Comparison of ENCODE assay signal across 11 cellular contexts in the genomic region with DNA sequence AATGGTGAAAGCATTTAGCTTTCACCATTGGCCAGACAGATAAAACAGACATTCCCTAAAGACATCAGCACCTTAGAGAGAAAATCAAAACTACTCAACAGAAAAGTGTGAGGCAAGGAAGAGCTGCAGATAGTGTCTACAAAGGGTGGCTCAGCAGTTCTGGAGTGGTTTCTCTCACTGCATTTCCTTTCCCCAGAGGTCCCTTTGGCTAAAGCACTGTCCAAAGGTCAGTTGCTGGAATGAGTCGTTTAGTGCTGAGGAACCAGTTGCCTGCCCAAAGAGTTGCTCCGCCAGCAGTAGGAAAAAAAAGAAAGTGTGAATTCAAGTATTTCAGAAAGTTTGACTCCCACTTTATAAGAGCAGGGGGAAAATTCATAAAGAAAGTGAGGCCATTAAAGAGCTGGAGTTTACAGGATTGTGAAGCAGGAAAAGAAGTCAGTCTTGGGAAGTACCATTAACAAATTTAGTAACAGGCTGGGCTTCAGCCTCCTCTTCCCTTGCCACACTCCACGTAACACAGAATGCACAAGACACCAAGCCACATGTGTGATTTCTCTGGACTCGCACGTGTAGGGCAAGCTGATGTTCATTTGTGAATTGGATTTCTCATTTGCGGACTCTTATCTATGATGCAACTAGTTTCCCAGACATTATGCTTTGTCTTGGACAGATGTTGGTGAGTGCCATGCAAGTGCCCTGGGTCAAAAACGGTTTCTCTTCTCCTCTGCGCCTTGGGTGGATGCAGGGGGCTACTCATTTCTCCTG.
A peak's percentile ranks its signal among the peaks of the same experiment; 100 is the strongest.
DNase-seq lines count a peak whose midpoint lies in the region; ATAC-seq and TF ChIP-seq lines count a peak whose summit lies in the region.
"Had no signal": no experiment of that assay in that cellular context is flagged by ENCODE, and none has a peak within 500 bp of the region (broad histone marks: within the 10 kb centered on the region; RNA-seq: fewer than 3 reads in every experiment).

No MANE protein-coding gene starts in this region.

- no peak overlapping the region for H4K5ac ChIP-seq in H9 (ENCODE audit: insufficient read length, low read depth, low read length)

- H3K4me3 Mint-ChIP-seq in T-helper 17 cell: no peak overlapping the region
- no peak overlapping the region for H3K4me3 Mint-ChIP-seq in H9

- no peak overlapping the region for H3K4me2 ChIP-seq in mammary epithelial cell (ENCODE audit: insufficient read depth, low read depth, low read length)
- H3K4me2 ChIP-seq in H9 (ENCODE audit: insufficient read depth, insufficient read length, low read length): no peak overlapping the region

- no peak overlapping the region for H2BK12ac ChIP-seq in H9 (ENCODE audit: insufficient read length, low read depth, low read length)

- CTCF ChIA-PET in mammary epithelial cell (lab: Charles Lee; ENCODE audit: low non-redundant PET): no interaction called here

- H3K27ac ChIP-seq in left ventricle myocardium inferior (replicated peaks): no peak overlapping the region
- no peak overlapping the region for H3K27ac ChIP-seq in mammary epithelial cell (ENCODE audit: insufficient read depth, low read depth, low read length)
- no peak overlapping the region for H3K27ac ChIP-seq in H9 (ENCODE audit: insufficient read length, low read depth, low read length)
- H3K27ac ChIP-seq in uterus: no peak overlapping the region

- H3K79me2 ChIP-seq in mammary epithelial cell (ENCODE audit: insufficient read depth, low read length): no peaks in the 10 kb centered on the region
- no peaks in the 10 kb centered on the region for H3K79me2 ChIP-seq in H9 (ENCODE audit: insufficient read depth, low read length)

- H3K4me1 Mint-ChIP-seq in T-helper 17 cell (peaks cover 53% of the 10 kb centered on the region), H9 (no peaks in the 10 kb centered on the region)

- no peak overlapping the region for H3T11ph ChIP-seq in H9 (ENCODE audit: low read length)

- no peak overlapping the region for H3K9ac ChIP-seq in mammary epithelial cell (ENCODE audit: insufficient read depth, low read length)
- no peak overlapping the region for H3K9ac ChIP-seq in H9 (ENCODE audit: extremely low read depth, insufficient read length, low read length)

- H3K56ac ChIP-seq in H9 (ENCODE audit: insufficient read length, low read depth, low read length): no peak overlapping the region

- H2BK120ac ChIP-seq in H9 (ENCODE audit: low read depth, low read length, poor library complexity, severe bottlenecking): no peak overlapping the region

- H3K18ac ChIP-seq in H9 (ENCODE audit: insufficient read length, low read depth, low read length): no peak overlapping the region

- H3K23me2 ChIP-seq in H9 (ENCODE audit: insufficient read length, low read depth, low read length, poor library complexity, severe bottlenecking): no peaks in the 10 kb centered on the region

- H4K20me1 ChIP-seq in mammary epithelial cell (ENCODE audit: insufficient read depth, low read length) (no peaks in the 10 kb centered on the region), H9 (ENCODE audit: control insufficient read depth, insufficient read depth, insufficient read length) (no peaks in the 10 kb centered on the region)

- H3K36me3 Mint-ChIP-seq in T-helper 17 cell (ENCODE audit: low read depth) (peaks cover 6% of the 10 kb centered on the region), H9 (ENCODE audit: insufficient read depth in 1 of 3, low read depth in 3 of 3) (no peaks in the 10 kb centered on the region)

- H3K9me3 ChIP-seq in left ventricle myocardium inferior (replicated peaks): no peaks in the 10 kb centered on the region
- H3K9me3 ChIP-seq in T-helper 17 cell (ENCODE audit: control insufficient read depth, low read length, poor library complexity, severe bottlenecking): no peaks in the 10 kb centered on the region
- no peaks in the 10 kb centered on the region for H3K9me3 ChIP-seq in mammary epithelial cell (replicated peaks; ENCODE audit: insufficient read depth, low read length)
- H3K9me3 ChIP-seq in H9 (ENCODE audit: control insufficient read depth, low read depth, low read length): no peaks in the 10 kb centered on the region
- H3K9me3 ChIP-seq in uterus: no peaks in the 10 kb centered on the region

- no peak overlapping the region for H2BK20ac ChIP-seq in H9 (ENCODE audit: low read depth, low read length, poor library complexity, severe bottlenecking)

- H3K27ac Mint-ChIP-seq in T-helper 17 cell: peak overlapping the region; percentile 43
- no peak overlapping the region for H3K27ac Mint-ChIP-seq in H9

- BruUV-seq in mammary epithelial cell (replicated peaks; lab: Mats Ljungman, UMichigan): no TSS peak

- H3K4me1 ChIP-seq in left ventricle myocardium inferior (no peaks in the 10 kb centered on the region), mammary epithelial cell (ENCODE audit: insufficient read depth, low read length) (no peaks in the 10 kb centered on the region), H9 (ENCODE audit: insufficient read depth, low read length) (no peaks in the 10 kb centered on the region; the same call in 1 of the 2 replicates), uterus (no peaks in the 10 kb centered on the region)

- dilution Hi-C loops in mammary epithelial cell (cut with HindIII; ENCODE audit: low sequenced_read_pairs): no loop called here

- no peak overlapping the region for H2BK15ac ChIP-seq in H9 (ENCODE audit: low read depth, low read length)

- H4K91ac ChIP-seq in H9 (ENCODE audit: insufficient read length, low read depth, low read length): no peak overlapping the region

- H3K27me3 Mint-ChIP-seq in T-helper 17 cell (no peaks in the 10 kb centered on the region), H9 (ENCODE audit: low read depth) (peaks cover 1% of the 10 kb centered on the region)

- H3K79me1 ChIP-seq in H9 (ENCODE audit: insufficient read depth, low read depth, low read length, poor library complexity, severe bottlenecking): no peaks in the 10 kb centered on the region

- intact Hi-C loops in left cardiac atrium (cut with DNase I) (no loop called here), left ventricle myocardium inferior (cut with micrococcal nuclease) (no loop called here), mammary epithelial cell (cut with micrococcal nuclease) (no loop called here), uterus (cut with DNase I; ENCODE audit: low total_unique reads) (no loop called here)

- H3K4me3 ChIP-seq in left ventricle myocardium inferior: no peak overlapping the region
- H3K4me3 ChIP-seq in mammary epithelial cell (replicated peaks in 1 of 3; ENCODE audit: insufficient read depth in 1 of 3, low read depth in 2 of 3, low read length in 3 of 3): no peak overlapping the region
- H3K4me3 ChIP-seq in uterus: no peak overlapping the region

- peak; percentile 49 to 87 for ATAC-seq in left cardiac atrium
- no peak for ATAC-seq in T-helper 17 cell

- WGBS in mammary epithelial cell (ENCODE audit: low coverage, missing lambda C conversion rate): 98% methylated on average over 8 of the region's 8 CpGs
- no CpG with 5 or more reads among the region's 8 CpGs for WGBS in H9 (ENCODE audit: extremely low coverage, insufficient read length, low lambda C conversion rate)

- no peak overlapping the region for H2BK5ac ChIP-seq in H9 (ENCODE audit: insufficient read length, low read length)

- H3K4ac ChIP-seq in H9 (ENCODE audit: low read depth, low read length): no peak overlapping the region

- H2AFZ ChIP-seq in mammary epithelial cell (ENCODE audit: low read depth, low read length) (no peak overlapping the region), H9 (ENCODE audit: low read length) (no peak overlapping the region)

- TF ChIP-seq CTCF in left ventricle myocardium inferior (IDR thresholded peaks at IDR 0.05; ENCODE audit: borderline replicate concordance) (no peak), mammary epithelial cell (conservative IDR thresholded peaks at IDR 0.05 in 1 of 2, IDR thresholded peaks at IDR 0.05 in 1 of 2; ENCODE audit: extremely low read depth in 1 of 2, insufficient read depth in 1 of 2, low read depth in 1 of 2, low read length in 2 of 2) (no peak), H9 (conservative IDR thresholded peaks at IDR 0.05) (no peak), uterus (IDR thresholded peaks at IDR 0.05) (no peak)

- H4K8ac ChIP-seq in H9 (replicated peaks; ENCODE audit: insufficient read length, low read depth, low read length): no peak overlapping the region

- H3K23ac ChIP-seq in H9 (ENCODE audit: insufficient read length, low read depth, low read length): no peak overlapping the region

- DNase-seq in left cardiac atrium: no peak
- DNase-seq in left ventricle myocardium inferior: no peak
- no peak for DNase-seq in T-helper 17 cell
- DNase-seq in iPS-NIHi7 (ENCODE audit: extremely low spot score): peak; percentile 30
- peak; percentile 77 for DNase-seq in stromal cell of bone marrow (ENCODE audit: low read depth)
- no peak for DNase-seq in mammary epithelial cell
- no peak for DNase-seq in H9
- no peak for DNase-seq in uterus
- DNase-seq: activated CD4-positive, alpha-beta T cell treated with anti-CD3 and anti-CD28 coated beads, Interleukin-2, amount 50 U/mL, for 4 hours; NCI-H1105 treated with DMSO at 0.1 percent for 48 hours; NCI-H526 treated with DMSO at 0.1 percent for 48 hours had no signal

- H2AK5ac ChIP-seq in H9 (ENCODE audit: insufficient read length, low read length): no peak overlapping the region

- no peak overlapping the region for H3K14ac ChIP-seq in H9 (ENCODE audit: insufficient read depth, low read length)

- TF ChIP-seq POLR2A in uterus (IDR thresholded peaks at IDR 0.05): no peak

- in situ Hi-C loops in mammary epithelial cell (cut with MboI; ENCODE audit: low sequenced_read_pairs in 2 of 2): no loop called here

- peaks cover 75% of the 10 kb centered on the region for H3K27me3 ChIP-seq in left ventricle myocardium inferior (ENCODE audit: low read depth)
- no peaks in the 10 kb centered on the region for H3K27me3 ChIP-seq in mammary epithelial cell (ENCODE audit: insufficient read depth, low read length)
- no peaks in the 10 kb centered on the region for H3K27me3 ChIP-seq in H9 (ENCODE audit: insufficient read depth, low read length)
- H3K27me3 ChIP-seq in uterus: no peaks in the 10 kb centered on the region

- H3K36me3 ChIP-seq in left ventricle myocardium inferior (no peaks in the 10 kb centered on the region), mammary epithelial cell (ENCODE audit: insufficient read depth, low read length) (no peaks in the 10 kb centered on the region), uterus (no peaks in the 10 kb centered on the region)

- H3K9me3 Mint-ChIP-seq in H9: no peaks in the 10 kb centered on the region

Comparison
In these comparisons a context has a peak if more than half of its experiments do, and no peak if none do; other contexts are left out.
1. DNase-seq: peak in iPS-NIHi7 (single experiment) and stromal cell of bone marrow (single experiment); none in left cardiac atrium (single experiment), left ventricle myocardium inferior (single experiment), T-helper 17 cell (0 of 3), mammary epithelial cell (single experiment), H9 (single experiment) and uterus (0 of 2).